In the genomic region with DNA sequence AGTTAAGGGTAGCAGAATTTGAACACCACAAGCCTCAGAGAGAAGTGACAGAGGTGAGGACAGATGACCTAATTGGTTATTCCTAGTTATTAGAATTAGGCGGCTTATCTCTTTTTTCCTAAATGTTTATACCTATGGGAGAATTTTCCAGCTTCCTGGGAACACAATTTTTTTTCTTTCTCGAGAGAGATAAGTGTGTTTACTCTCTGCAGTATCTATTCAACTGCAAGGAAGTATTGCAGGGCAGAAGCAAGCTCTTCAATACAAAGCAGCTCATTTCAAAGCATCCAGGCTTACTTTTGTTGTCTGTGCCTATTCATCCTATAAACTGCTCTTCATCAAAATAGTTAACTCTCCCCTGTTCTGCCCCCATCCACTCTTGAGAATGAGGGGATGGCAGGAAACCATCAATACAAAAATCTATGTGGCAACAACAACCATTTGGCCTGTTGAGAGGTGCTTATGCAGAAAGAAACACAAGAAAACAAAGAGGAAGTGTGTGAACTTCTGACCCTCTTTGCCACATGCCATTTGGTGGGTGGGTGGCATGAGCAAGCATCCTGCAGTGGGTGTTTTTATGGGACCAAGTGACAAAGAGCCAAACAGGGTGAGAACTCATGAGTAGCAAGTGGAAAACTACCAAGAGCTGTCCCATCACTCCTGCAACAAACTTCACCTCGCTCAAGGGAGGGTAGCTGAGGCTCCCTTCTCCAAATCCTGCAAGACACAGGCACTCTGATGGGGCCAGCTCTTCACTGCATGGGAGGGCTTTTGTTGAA, we compare ENCODE assay signal across 9 cellular contexts. TPM values are rescaled to one million over a fixed set of nuclear protein-coding genes. Genes with fewer than 3 reads are reported as not detected.
DNase-seq lines count a peak whose midpoint lies in the region; ATAC-seq, FAIRE-seq and TF ChIP-seq lines count a peak whose summit lies in the region.
"Had no signal": no experiment of that assay in that cellular context is flagged by ENCODE, and none has a peak within 500 bp of the region (broad histone marks: within the 10 kb centered on the region; RNA-seq: fewer than 3 reads in every experiment).

No MANE protein-coding gene starts in this region.

- DNase-seq in DND-41 (peak; percentile 69), MV-4-11 (lab: John Stamatoyannopoulos, UW) (peak; percentile 96), neural progenitor cell (ENCODE audit: low spot score) (peak; percentile 22), DMS79 (lab: John Stamatoyannopoulos, UW) (no peak), putamen (ENCODE audit: low spot score) (no peak), small intestine (no peak)
- peak; percentile 67 for DNase-seq in activated CD8-positive, alpha-beta memory T cell treated with anti-CD3 and anti-CD28 coated beads for 24 hours
- DNase-seq: gastrocnemius medialis had no signal

- no peak for FAIRE-seq in small intestine (lab: Jason Lieb, UNC)

- peak; percentile 30 for ATAC-seq in DND-41 (ENCODE audit: insufficient read depth, low read depth)
- no peak for ATAC-seq in GM21515 (IDR thresholded peaks at IDR 0.05; ENCODE audit: unreplicated experiment)
- ATAC-seq: gastrocnemius medialis had no signal

- H2AFZ ChIP-seq in DND-41 (ENCODE audit: low read depth, low read length) (peak overlapping the region; percentile 55), neural progenitor cell (replicated peaks) (peak overlapping the region; percentile 45)

- WGBS in small intestine, 3 donors = 38 to 41% (median 38%) methylated on average over 3 of the region's 3 CpGs

- TF ChIP-seq CTCF in DND-41 (IDR thresholded peaks at IDR 0.05; ENCODE audit: borderline replicate concordance, extremely low read depth, low read length, poor library complexity, severe bottlenecking) (no peak), neural progenitor cell (IDR thresholded peaks at IDR 0.05) (no peak)

- H3K27me3 Mint-ChIP-seq in neural progenitor cell (ENCODE audit: insufficient read depth, low read depth) = peaks cover 8% of the 10 kb centered on the region

- H3K36me3 Mint-ChIP-seq in neural progenitor cell = no peaks in the 10 kb centered on the region

- no peak overlapping the region for H3K4me3 Mint-ChIP-seq in neural progenitor cell

- H3K4me2 ChIP-seq in DND-41 (ENCODE audit: insufficient read depth, low read length) = peak overlapping the region; percentile 8
- peak overlapping the region; percentile 23 for H3K4me2 ChIP-seq in neural progenitor cell

- H3K27ac ChIP-seq in DND-41 (ENCODE audit: low read length) (peak overlapping the region; percentile 73), neural progenitor cell (peak overlapping the region; percentile 16), small intestine (ENCODE audit: low read depth in 1 of 2, low read length in 1 of 2) (no peak overlapping the region)
- H3K27ac ChIP-seq: gastrocnemius medialis had no signal

- H3K4me1 Mint-ChIP-seq in neural progenitor cell = no peaks in the 10 kb centered on the region

- H3K9ac ChIP-seq in DND-41 (ENCODE audit: low read depth, low read length) = peak overlapping the region; percentile 1; the same call in 1 of the 2 replicates
- H3K9ac ChIP-seq in neural progenitor cell = no peak overlapping the region

- H3K79me2 ChIP-seq in DND-41 (ENCODE audit: insufficient read depth, low read length) (no peaks in the 10 kb centered on the region), neural progenitor cell (ENCODE audit: low read depth) (no peaks in the 10 kb centered on the region)

- no peak overlapping the region for H3K4me3 ChIP-seq in DND-41 (ENCODE audit: low read depth in 1 of 2, low read length in 2 of 2)
- H3K4me3 ChIP-seq in neural progenitor cell = no peak overlapping the region
- no peak overlapping the region for H3K4me3 ChIP-seq in small intestine (ENCODE audit: low read depth in 1 of 2, low read length in 2 of 2)
- H3K4me3 ChIP-seq: gastrocnemius medialis had no signal

- H3K4me1 ChIP-seq in DND-41 (ENCODE audit: insufficient read depth, low read length) = peaks cover 82% of the 10 kb centered on the region
- peaks cover 16% of the 10 kb centered on the region for H3K4me1 ChIP-seq in neural progenitor cell
- H3K4me1 ChIP-seq in small intestine (ENCODE audit: control insufficient read depth in 2 of 2, insufficient read depth in 1 of 2, low read depth in 1 of 2, low read length in 1 of 2) = peaks cover 0 to 3% of the 10 kb centered on the region in 2 donors

- H3K36me3 ChIP-seq in DND-41 (ENCODE audit: insufficient read depth, low read length) (no peaks in the 10 kb centered on the region), neural progenitor cell (no peaks in the 10 kb centered on the region), small intestine (ENCODE audit: control insufficient read depth in 2 of 2, insufficient read depth in 2 of 2, low read length in 2 of 2) (no peaks in the 10 kb centered on the region)
- H3K36me3 ChIP-seq: gastrocnemius medialis had no signal

- H3K9me3 ChIP-seq in DND-41 (ENCODE audit: insufficient read depth, low read length, severe bottlenecking) (peaks cover 5% of the 10 kb centered on the region), neural progenitor cell (ENCODE audit: low read depth) (no peaks in the 10 kb centered on the region), small intestine (ENCODE audit: control insufficient read depth, low read depth) (no peaks in the 10 kb centered on the region)
- H3K9me3 ChIP-seq: gastrocnemius medialis had no signal

- H3K27me3 ChIP-seq in DND-41 (ENCODE audit: insufficient read depth, low read length, poor library complexity) = no peaks in the 10 kb centered on the region
- H3K27me3 ChIP-seq in neural progenitor cell = no peaks in the 10 kb centered on the region
- H3K27me3 ChIP-seq in small intestine (ENCODE audit: control insufficient read depth in 2 of 2, insufficient read depth in 2 of 2, low read length in 2 of 2) = no peaks in the 10 kb centered on the region
- H3K27me3 ChIP-seq: gastrocnemius medialis had no signal

- H4K20me1 ChIP-seq in DND-41 (ENCODE audit: insufficient read depth, low read length) = no peaks in the 10 kb centered on the region
- no peaks in the 10 kb centered on the region for H4K20me1 ChIP-seq in neural progenitor cell (ENCODE audit: low read depth)

- H3K9me3 Mint-ChIP-seq in neural progenitor cell = peaks cover 11% of the 10 kb centered on the region

- H3K27ac Mint-ChIP-seq in neural progenitor cell = no peak overlapping the region

- H3F3A ChIP-seq in neural progenitor cell (ENCODE audit: low read depth) = peaks cover 3% of the 10 kb centered on the region

RNA-seq across cellular contexts. Expression of a gene that starts 50.6 kb away (rescaled TPM):
- total RNA-seq in neural progenitor cell (ENCODE audit: low replicate concordance) = 67.5 and 108 TPM in 2 replicates
- polyA plus RNA-seq in small intestine = 10 to 100 TPM; 47.0 to 59.7 (median 57.8) TPM

RNA-seq across cellular contexts. Expression of a gene that starts 50.6 kb away (rescaled TPM):
- 31.8 and 44.3 TPM in 2 replicates for total RNA-seq in neural progenitor cell (ENCODE audit: low replicate concordance)
- polyA plus RNA-seq in small intestine = 1 to 10 TPM in 1 of 3 donors, under 1 TPM in 2; 0.54 to 2.2 (median 0.89) TPM

Comparison
In these comparisons a context has a peak if more than half of its experiments do, and no peak if none do; other contexts are left out.
1. DNase-seq: peak in DND-41 (single experiment), MV-4-11 (single experiment), activated CD8-positive, alpha-beta memory T cell treated with anti-CD3 and anti-CD28 coated beads for 24 hours (single experiment) and neural progenitor cell (single experiment); none in DMS79 (single experiment), putamen (single experiment) and small intestine (single experiment).
2. H3K27ac ChIP-seq: peak in DND-41 (single experiment) and neural progenitor cell (single experiment); none in small intestine (0 of 2).